22 cellular contexts compared by ENCODE assay signal in genomic region chr1:55700359-55701130, GRCh38.
DNase-seq lines count a peak whose midpoint lies in the region; ATAC-seq and TF ChIP-seq lines count a peak whose summit lies in the region.
"Had no signal": no experiment of that assay in that cellular context is flagged by ENCODE, and none has a peak within 500 bp of the region (broad histone marks: within the 10 kb centered on the region; RNA-seq: fewer than 3 reads in every experiment).

No MANE protein-coding gene starts in this region.

- H3K9me3 Mint-ChIP-seq in GM23338: no peaks in the 10 kb centered on the region
- H3K9me3 Mint-ChIP-seq: activated CD4-positive, alpha-beta memory T cell treated with anti-CD3 and anti-CD28 coated beads, Interleukin-2, amount 10 ng/mL, durations not matched to agents 7 days and 5 days had no signal

- in situ Hi-C loops in G401 (cut with HindIII; ENCODE audit: low sequenced_read_pairs): no loop called here

- DNase-seq in G401 (ENCODE audit: low spot score) (peak; percentile 14), NCI-H226 (peak; percentile 39), epithelial cell of esophagus (ENCODE audit: low read depth) (peak; percentile 29), skeletal muscle cell (ENCODE audit: low read depth) (peak; percentile 84), GM23338 (ENCODE audit: low spot score) (no peak), HuH-7.5 (ENCODE audit: low spot score) (no peak)
- no peak for DNase-seq in stimulated activated CD8-positive, alpha-beta memory T cell treated with anti-CD3 and anti-CD28 coated beads, Interleukin-4, amount 100 ng/mL, for 48 hours
- DNase-seq: activated CD4-positive, alpha-beta memory T cell treated with anti-CD3 and anti-CD28 coated beads, Interleukin-2, amount 10 ng/mL, durations not matched to agents 7 days and 5 days; activated naive CD4-positive, alpha-beta T cell; amniotic stem cell; central memory CD4-positive, alpha-beta T cell; effector CD4-positive, alpha-beta T cell; head of caudate nucleus; left ventricle myocardium superior; MM.1S; NCI-H146; NCI-H510A; T-helper 17 cell had no signal

- no peaks in the 10 kb centered on the region; the same call in 2 of the 3 replicates for H3K4me1 Mint-ChIP-seq in GM23338
- H3K4me1 Mint-ChIP-seq: activated CD4-positive, alpha-beta memory T cell treated with anti-CD3 and anti-CD28 coated beads, Interleukin-2, amount 10 ng/mL, durations not matched to agents 7 days and 5 days; neural crest cell; stimulated activated effector memory CD8-positive, alpha-beta T cell treated with anti-CD3 and anti-CD28 coated beads, Interleukin-12 subunit alpha, Interleukin-12 subunit beta, amount 100 ng/mL, for 72 hours; T-helper 17 cell had no signal

- H3K4me2 ChIP-seq in GM23338: no peak overlapping the region

- H3K4me3 Mint-ChIP-seq in GM23338: no peak overlapping the region
- H3K4me3 Mint-ChIP-seq: activated CD4-positive, alpha-beta memory T cell treated with anti-CD3 and anti-CD28 coated beads, Interleukin-2, amount 10 ng/mL, durations not matched to agents 7 days and 5 days; neural crest cell; stimulated activated effector memory CD8-positive, alpha-beta T cell treated with anti-CD3 and anti-CD28 coated beads, Interleukin-12 subunit alpha, Interleukin-12 subunit beta, amount 100 ng/mL, for 72 hours; T-helper 17 cell had no signal

- ATAC-seq in GM23338: no peak
- ATAC-seq: left ventricle myocardium superior; stimulated activated effector memory CD8-positive, alpha-beta T cell treated with anti-CD3 and anti-CD28 coated beads, Interleukin-12 subunit alpha, Interleukin-12 subunit beta, amount 100 ng/mL, for 72 hours; T-helper 17 cell had no signal

- H3K79me2 ChIP-seq in GM23338 (replicated peaks; ENCODE audit: insufficient read depth): no peaks in the 10 kb centered on the region

- H4K20me1 ChIP-seq in GM23338 (replicated peaks; ENCODE audit: insufficient read depth): no peaks in the 10 kb centered on the region

- H3F3A ChIP-seq in GM23338 (replicated peaks; ENCODE audit: low read depth): no peaks in the 10 kb centered on the region

- H2AFZ ChIP-seq in GM23338: no peak overlapping the region

- H3K4me3 ChIP-seq in epithelial cell of esophagus (ENCODE audit: low read length): no peak overlapping the region
- H3K4me3 ChIP-seq in skeletal muscle cell (ENCODE audit: low read depth, low read length): no peak overlapping the region
- no peak overlapping the region for H3K4me3 ChIP-seq in GM23338
- H3K4me3 ChIP-seq: esophagus muscularis mucosa, thoracic aorta had no signal

- no peaks in the 10 kb centered on the region for H3K27me3 Mint-ChIP-seq in GM23338 (ENCODE audit: insufficient read depth, low read depth, poor library complexity)
- H3K27me3 Mint-ChIP-seq: activated CD4-positive, alpha-beta memory T cell treated with anti-CD3 and anti-CD28 coated beads, Interleukin-2, amount 10 ng/mL, durations not matched to agents 7 days and 5 days had no signal

- H3K4me1 ChIP-seq in GM23338 (ENCODE audit: insufficient read depth): no peaks in the 10 kb centered on the region

- no peaks in the 10 kb centered on the region for H3K36me3 ChIP-seq in GM23338 (ENCODE audit: insufficient read depth)
- H3K36me3 ChIP-seq: esophagus muscularis mucosa, thoracic aorta had no signal

- H3K27ac ChIP-seq in GM23338 (ENCODE audit: low read depth): no peak overlapping the region
- H3K27ac ChIP-seq: thoracic aorta had no signal

- no peak overlapping the region for H3K27ac Mint-ChIP-seq in GM23338
- H3K27ac Mint-ChIP-seq: activated CD4-positive, alpha-beta memory T cell treated with anti-CD3 and anti-CD28 coated beads, Interleukin-2, amount 10 ng/mL, durations not matched to agents 7 days and 5 days; stimulated activated effector memory CD8-positive, alpha-beta T cell treated with anti-CD3 and anti-CD28 coated beads, Interleukin-12 subunit alpha, Interleukin-12 subunit beta, amount 100 ng/mL, for 72 hours; T-helper 17 cell had no signal

- no peaks in the 10 kb centered on the region for H3K27me3 ChIP-seq in GM23338 (ENCODE audit: insufficient read depth)
- H3K27me3 ChIP-seq: esophagus muscularis mucosa had no signal

- H3K36me3 Mint-ChIP-seq in GM23338 (ENCODE audit: low read depth): no peaks in the 10 kb centered on the region
- H3K36me3 Mint-ChIP-seq: stimulated activated effector memory CD8-positive, alpha-beta T cell treated with anti-CD3 and anti-CD28 coated beads, Interleukin-12 subunit alpha, Interleukin-12 subunit beta, amount 100 ng/mL, for 72 hours had no signal

- TF ChIP-seq CTCF in epithelial cell of esophagus (IDR thresholded peaks at IDR 0.05; ENCODE audit: insufficient read depth, low read depth, low read length, missing control alignments) (no peak), GM23338 (conservative IDR thresholded peaks at IDR 0.05; ENCODE audit: low read depth in 2 of 2) (no peak)

- H3K9me2 ChIP-seq in GM23338 (ENCODE audit: insufficient read depth): 0 out of 2 replicates have a peak, but pooled peaks cover 3% of the 10 kb centered on the region

TF ChIP-seq in GM23338, 12 proteins besides CTCF, POLR2A, EP300 and RAD21 (continues in another document):
- TF ChIP-seq EZH2 (IDR thresholded peaks at IDR 0.05; ENCODE audit: low read depth, unreplicated experiment) (no peak), ZNF331 (CRISPR knock-in tag; IDR thresholded peaks at IDR 0.05; ENCODE audit: low read depth) (no peak), JUNB (IDR thresholded peaks at IDR 0.05; ENCODE audit: unreplicated experiment) (no peak), NANOG (IDR thresholded peaks at IDR 0.05; ENCODE audit: borderline replicate concordance) (no peak), EZH2phosphoT487 (IDR thresholded peaks at IDR 0.05; ENCODE audit: unreplicated experiment) (no peak), ZNF114 (CRISPR knock-in tag; IDR thresholded peaks at IDR 0.05) (no peak), POLR2AphosphoS5 (IDR thresholded peaks at IDR 0.05; ENCODE audit: low read depth) (no peak), REST (IDR thresholded peaks at IDR 0.05; ENCODE audit: unreplicated experiment) (no peak), CREB1 (CRISPR knock-in tag; IDR thresholded peaks at IDR 0.05; ENCODE audit: low read depth) (no peak), ETS1 (IDR thresholded peaks at IDR 0.05) (no peak)

Comparison
In these comparisons a context has a peak if more than half of its experiments do, and no peak if none do; other contexts are left out.
1. DNase-seq: peak in G401 (single experiment), NCI-H226 (single experiment), epithelial cell of esophagus (single experiment) and skeletal muscle cell (single experiment); none in stimulated activated CD8-positive, alpha-beta memory T cell treated with anti-CD3 and anti-CD28 coated beads, Interleukin-4, amount 100 ng/mL, for 48 hours (single experiment), GM23338 (single experiment) and HuH-7.5 (single experiment).